Comparison of ENCODE assay signal across 1 cellular context in the genomic region with DNA sequence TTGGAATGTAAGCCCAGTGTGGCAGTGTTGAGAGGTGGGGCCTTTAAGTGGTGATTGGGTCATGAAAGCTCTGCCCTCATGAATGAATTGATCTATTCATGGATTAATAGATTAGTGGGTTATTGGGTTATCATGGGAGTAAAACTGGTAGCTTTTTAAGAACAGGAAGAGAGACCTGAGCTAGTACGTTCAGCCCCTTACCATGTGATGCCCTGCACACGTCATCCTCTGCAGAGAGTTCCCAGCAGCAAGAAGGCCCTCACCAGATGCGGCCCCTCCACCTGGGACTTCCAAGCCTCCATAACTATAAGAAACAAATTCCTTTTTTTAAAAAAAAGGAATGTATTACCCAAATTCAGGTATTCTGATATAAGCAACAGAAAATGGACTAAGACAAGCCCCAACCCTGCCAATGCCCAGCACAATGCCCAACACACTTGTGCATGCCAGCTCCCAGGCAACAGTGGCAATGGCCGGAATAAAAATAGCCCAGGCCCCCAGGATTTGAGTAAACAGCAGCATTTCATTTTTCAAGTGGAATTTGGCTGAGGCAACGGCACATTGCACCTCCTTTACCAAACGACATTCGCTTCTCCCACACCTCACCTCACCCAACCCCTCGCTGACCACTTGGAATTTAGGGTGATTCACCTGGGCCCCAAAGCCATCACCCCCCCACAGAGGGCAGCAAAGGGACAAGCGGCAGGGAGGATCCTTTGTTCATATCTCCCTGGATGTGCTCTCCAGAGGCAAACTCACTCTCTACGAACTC.
TF ChIP-seq lines count a peak whose summit lies in the region.

No MANE protein-coding gene starts in this region.

TF ChIP-seq in GM23338, 12 proteins besides CTCF, POLR2A, EP300 and RAD21 (continued from another document):
- TF ChIP-seq ZNF462 (CRISPR knock-in tag; IDR thresholded peaks at IDR 0.05) (peak; percentile 55; the same call in 1 of the 2 replicates), POLR2AphosphoS5 (IDR thresholded peaks at IDR 0.05; ENCODE audit: low read depth) (no peak), ZNF331 (CRISPR knock-in tag; IDR thresholded peaks at IDR 0.05; ENCODE audit: low read depth) (no peak)
